14 cellular contexts compared by ENCODE assay signal in genomic region chr1:25661043-25661807, GRCh38. TPM values are rescaled to one million over a fixed set of nuclear protein-coding genes. Genes with fewer than 3 reads are reported as not detected.
DNase-seq lines count a peak whose midpoint lies in the region; ATAC-seq and TF ChIP-seq lines count a peak whose summit lies in the region.
"Had no signal": no experiment of that assay in that cellular context is flagged by ENCODE, and none has a peak within 500 bp of the region (broad histone marks: within the 10 kb centered on the region; RNA-seq: fewer than 3 reads in every experiment).

No MANE protein-coding gene starts in this region.

- peak overlapping the region; percentile 49; the same call in 1 of the 2 replicates for H3K23ac ChIP-seq in IMR-90 (ENCODE audit: low read depth, low read length)

- H3K36me3 ChIP-seq in DOHH2 (ENCODE audit: control insufficient read depth, low read length) (no peaks in the 10 kb centered on the region), IMR-90 (ENCODE audit: control insufficient read depth, insufficient read depth, low read length) (no peaks in the 10 kb centered on the region), mucosa of descending colon (ENCODE audit: low read depth) (no peaks in the 10 kb centered on the region)
- H3K36me3 ChIP-seq: lower lobe of right lung had no signal

- peak overlapping the region; percentile 56 for H4K5ac ChIP-seq in IMR-90 (ENCODE audit: low read depth, low read length)

- ATAC-seq in IMR-90 (ENCODE audit: low read depth) (peak; percentile 68), mucosa of descending colon (peak; percentile 86), HG03175 (IDR thresholded peaks at IDR 0.05; ENCODE audit: unreplicated experiment) (no peak), GM19455 (IDR thresholded peaks at IDR 0.05; ENCODE audit: unreplicated experiment) (no peak), HG03097 (IDR thresholded peaks at IDR 0.05; ENCODE audit: low FRiP score, unreplicated experiment) (no peak)
- ATAC-seq: lower lobe of right lung had no signal

- H3K56ac ChIP-seq in IMR-90 (ENCODE audit: extremely low read depth, insufficient read depth, low read length): no peak overlapping the region

- H4K8ac ChIP-seq in IMR-90 (ENCODE audit: low read depth in 2 of 2, low read length in 2 of 2): peak overlapping the region; percentile 54 to 80

- H3K4me3 Mint-ChIP-seq in chondrocyte (ENCODE audit: unreplicated experiment): no peak overlapping the region
- H3K4me3 Mint-ChIP-seq: activated CD4-positive, alpha-beta T cell treated with anti-CD3 and anti-CD28 coated beads, Interleukin-2, amount 10 ng/mL, durations not matched to agents 7 days and 5 days had no signal

- H3K4me1 ChIP-seq in DOHH2 (ENCODE audit: control insufficient read depth, low read length) (peaks cover 30% of the 10 kb centered on the region), IMR-90 (ENCODE audit: control insufficient read depth, insufficient read depth, low read length) (peaks cover 5% of the 10 kb centered on the region; the same call in 1 of the 2 replicates), mucosa of descending colon (ENCODE audit: low read depth) (peaks cover 5% of the 10 kb centered on the region)

- no peaks in the 10 kb centered on the region for H3K9me3 ChIP-seq in DOHH2 (ENCODE audit: control insufficient read depth, insufficient read depth, low read length)
- H3K9me3 ChIP-seq in IMR-90 (ENCODE audit: control insufficient read depth, insufficient read depth, low read length): no peaks in the 10 kb centered on the region
- H3K9me3 ChIP-seq in mucosa of descending colon: no peaks in the 10 kb centered on the region
- H3K9me3 ChIP-seq: lower lobe of right lung had no signal

- peak overlapping the region; percentile 67; the same call in 2 of the 3 replicates for H2BK15ac ChIP-seq in IMR-90 (ENCODE audit: low read depth, low read length)

- H2AK5ac ChIP-seq in IMR-90 (ENCODE audit: low read depth, low read length): peak overlapping the region; percentile 59; the same call in 1 of the 2 replicates

- H3K9ac ChIP-seq in IMR-90 (ENCODE audit: low read depth, low read length): peak overlapping the region; percentile 59; the same call in 1 of the 2 replicates

- dilution Hi-C loops in IMR-90 (cut with HindIII; ENCODE audit: low sequenced_read_pairs, unreplicated experiment): no loop called here

- H3K4me1 Mint-ChIP-seq in chondrocyte (ENCODE audit: low read depth): peaks cover 12% of the 10 kb centered on the region

- no peak overlapping the region for H3K27ac ChIP-seq in DOHH2 (ENCODE audit: low read depth, low read length)
- peak overlapping the region; percentile 71 for H3K27ac ChIP-seq in IMR-90 (ENCODE audit: insufficient read depth, low read length)
- H3K27ac ChIP-seq: lower lobe of right lung had no signal

- H2BK20ac ChIP-seq in IMR-90 (ENCODE audit: low read depth, low read length): peak overlapping the region; percentile 15; the same call in 1 of the 2 replicates

- peak overlapping the region; percentile 61; the same call in 1 of the 2 replicates for H4K91ac ChIP-seq in IMR-90 (ENCODE audit: insufficient read depth, low read depth, low read length)

- H3K27me3 ChIP-seq in DOHH2 (ENCODE audit: control insufficient read depth, low read length) (peaks cover 2% of the 10 kb centered on the region; the same call in 1 of the 2 replicates), IMR-90 (ENCODE audit: control insufficient read depth, insufficient read depth, low read length) (no peaks in the 10 kb centered on the region)

- peak overlapping the region; percentile 42 for H2BK120ac ChIP-seq in IMR-90 (ENCODE audit: low read depth, low read length)

- H3K36me3 Mint-ChIP-seq in chondrocyte (ENCODE audit: low read depth): no peaks in the 10 kb centered on the region

- peak overlapping the region; percentile 77 for H2AFZ ChIP-seq in IMR-90 (replicated peaks; ENCODE audit: low read length, poor library complexity)

- intact Hi-C loops in IMR-90 (cut with micrococcal nuclease) (no loop called here), mucosa of descending colon (cut with DNase I, micrococcal nuclease) (no loop called here)

- no peaks in the 10 kb centered on the region for H3K9me2 ChIP-seq in DOHH2 (replicated peaks; ENCODE audit: control insufficient read depth, low read length)

- H3K4ac ChIP-seq in IMR-90 (ENCODE audit: low read depth, low read length): peak overlapping the region; percentile 63

- WGBS in IMR-90 (ENCODE audit: extremely low coverage in 2 of 2, insufficient read length in 1 of 2), 2 experiments: no CpG with 5 or more reads among the region's 8 CpGs

- no TSS peak for BruUV-seq in IMR-90 (replicated peaks; lab: Mats Ljungman, UMichigan)

- CTCF ChIA-PET in IMR-90 (lab: Yijun Ruan, JAX): no interaction called here

- in situ Hi-C loops in IMR-90 (cut with MboI; ENCODE audit: low sequenced_read_pairs): no loop called here

- H4K20me1 ChIP-seq in DOHH2 (ENCODE audit: control insufficient read depth, insufficient read depth, low read depth, low read length) (no peaks in the 10 kb centered on the region), IMR-90 (ENCODE audit: insufficient read depth, low read length) (no peaks in the 10 kb centered on the region)

- no peak overlapping the region for H3K4me3 ChIP-seq in DOHH2 (ENCODE audit: low read length)
- no peak overlapping the region for H3K4me3 ChIP-seq in IMR-90 (ENCODE audit: insufficient read depth, low read depth, low read length)
- H3K4me3 ChIP-seq in mucosa of descending colon: no peak overlapping the region
- H3K4me3 ChIP-seq: lower lobe of right lung had no signal

- DNase-seq in IMR-90: peak; percentile 57
- no peak for DNase-seq in chondrocyte (ENCODE audit: low spot score)
- peak in 1 of 3 donors; percentile 25 for DNase-seq in mucosa of descending colon
- DNase-seq in GM10266 (ENCODE audit: extremely low spot score): no peak
- DNase-seq: activated CD4-positive, alpha-beta T cell treated with anti-CD3 and anti-CD28 coated beads, Interleukin-2, amount 10 ng/mL, durations not matched to agents 7 days and 5 days; activated naive CD4-positive, alpha-beta T cell treated with Interleukin-2 at 50 U/mL for 16 hours; COR-L47; lower lobe of right lung; NCI-H524 treated with DMSO at 0.1 percent for 48 hours; stimulated activated CD4-positive, alpha-beta T cell treated with anti-CD3 and anti-CD28 coated beads, Interleukin-4, amount 100 ng/mL, for 4 hours had no signal

- H3K14ac ChIP-seq in IMR-90 (replicated peaks; ENCODE audit: low read depth, low read length): peak overlapping the region; percentile 42; the same call in 1 of the 2 replicates

- H3K9me1 ChIP-seq in IMR-90 (ENCODE audit: insufficient read depth, low read length): peaks cover 4% of the 10 kb centered on the region; the same call in 1 of the 2 replicates

- peak overlapping the region; percentile 52 for H3K18ac ChIP-seq in IMR-90 (ENCODE audit: low read depth, low read length)

- H2AK9ac ChIP-seq in IMR-90 (replicated peaks; ENCODE audit: low read depth, low read length, poor library complexity): no peak overlapping the region

- no peak for TF ChIP-seq POLR2A in IMR-90 (IDR thresholded peaks at IDR 0.05; ENCODE audit: low read depth, low read length)

- no peaks in the 10 kb centered on the region for H3F3A ChIP-seq in DOHH2 (ENCODE audit: control insufficient read depth, insufficient read depth)

- TF ChIP-seq RAD21 in IMR-90 (IDR thresholded peaks at IDR 0.05; ENCODE audit: low read length): no peak

- H3K27me3 Mint-ChIP-seq in chondrocyte (ENCODE audit: low read depth): peaks cover 1% of the 10 kb centered on the region
- H3K27me3 Mint-ChIP-seq: activated CD4-positive, alpha-beta T cell treated with anti-CD3 and anti-CD28 coated beads, Interleukin-2, amount 10 ng/mL, durations not matched to agents 7 days and 5 days had no signal

- POLR2A ChIA-PET in IMR-90 (lab: Charles Lee; ENCODE audit: unreplicated experiment): no interaction called here

- no peaks in the 10 kb centered on the region for H3K79me1 ChIP-seq in IMR-90 (ENCODE audit: low read depth in 1 of 2, low read length in 2 of 2)

- H3K9me3 Mint-ChIP-seq in chondrocyte (ENCODE audit: low read depth): no peaks in the 10 kb centered on the region
- H3K9me3 Mint-ChIP-seq: activated CD4-positive, alpha-beta T cell treated with anti-CD3 and anti-CD28 coated beads, Interleukin-2, amount 10 ng/mL, durations not matched to agents 7 days and 5 days had no signal

- H3K27ac Mint-ChIP-seq in chondrocyte (ENCODE audit: unreplicated experiment): peak overlapping the region; percentile 58
- H3K27ac Mint-ChIP-seq: activated CD4-positive, alpha-beta T cell treated with anti-CD3 and anti-CD28 coated beads, Interleukin-2, amount 10 ng/mL, durations not matched to agents 7 days and 5 days had no signal

- peak overlapping the region; percentile 12; the same call in 1 of the 2 replicates for H3K4me2 ChIP-seq in DOHH2 (ENCODE audit: low read length)
- no peak overlapping the region; the same call in 1 of the 2 replicates for H3K4me2 ChIP-seq in IMR-90 (ENCODE audit: low read depth, low read length)

- TF ChIP-seq CTCF in DOHH2 (IDR thresholded peaks at IDR 0.05; ENCODE audit: low read depth, low read length, poor library complexity, severe bottlenecking): no peak
- TF ChIP-seq CTCF in IMR-90 (conservative IDR thresholded peaks at IDR 0.05; ENCODE audit: low read depth, low read length): no peak
- no peak for TF ChIP-seq CTCF in chondrocyte (IDR thresholded peaks at IDR 0.05)
- TF ChIP-seq CTCF in mucosa of descending colon (IDR thresholded peaks at IDR 0.05): no peak
- no peak for TF ChIP-seq CTCF in GM10266 (IDR thresholded peaks at IDR 0.05; ENCODE audit: control insufficient read depth, insufficient read depth, low read depth, missing control alignments)

- H2BK5ac ChIP-seq in IMR-90 (ENCODE audit: low read depth, low read length, poor library complexity, severe bottlenecking): peak overlapping the region; percentile 11

- H3K79me2 ChIP-seq in DOHH2 (ENCODE audit: control insufficient read depth, low read length): no peaks in the 10 kb centered on the region

TF ChIP-seq in IMR-90, 13 proteins besides CTCF, POLR2A, EP300 and RAD21:
- TF ChIP-seq CEBPB (IDR thresholded peaks at IDR 0.05; ENCODE audit: low read depth, low read length) (peak; percentile 70), RFX5 (IDR thresholded peaks at IDR 0.05; ENCODE audit: low read depth, low read length) (no peak), CHD1 (IDR thresholded peaks at IDR 0.05; ENCODE audit: low read depth, low read length) (no peak), BHLHE40 (IDR thresholded peaks at IDR 0.05; ENCODE audit: low read depth, low read length) (no peak), NFE2L2 (IDR thresholded peaks at IDR 0.05; ENCODE audit: low read depth, low read length) (no peak)

RNA-seq across cellular contexts. Expression of gene MAN1C1, which starts 44.6 kb away (rescaled TPM):
- 2.5 and 3.2 TPM in 2 replicates for total RNA-seq in IMR-90 (2012; rRNA removed)
- polyA plus RNA-seq in IMR-90 (2012; rRNA removed): 9.6 and 11.3 TPM in 2 replicates
- polyA plus RNA-seq in IMR-90 (2012; cell fraction: cytosol; rRNA removed): 9.4 and 14.0 TPM in 2 replicates
- polyA plus RNA-seq in IMR-90 (2012; cell fraction: nucleus; rRNA removed; ENCODE audit: low replicate concordance): 9.7 and 11.2 TPM in 2 replicates
- 10.7 to 11.3 TPM (median 10.9 TPM) in 3 replicates for total RNA-seq in chondrocyte
- 10 to 100 TPM in 1 of 3 donors, 1 to 10 TPM in 2; 2.5 to 22.0 (median 6.1) TPM for total RNA-seq in mucosa of descending colon

Comparison
In these comparisons a context has a peak if more than half of its experiments do, and no peak if none do; other contexts are left out.
1. ATAC-seq: peak in IMR-90 (single experiment) and mucosa of descending colon (single experiment); none in HG03175 (single experiment), GM19455 (single experiment) and HG03097 (single experiment).